ENCODE assay signal across 8 cellular contexts in genomic region chrX:120514236-120514635, GRCh38. TPM values are rescaled to one million over a fixed set of nuclear protein-coding genes. Genes with fewer than 3 reads are reported as not detected.
A peak's percentile ranks its signal among the peaks of the same experiment; 100 is the strongest.
DNase-seq lines count a peak whose midpoint lies in the region; ATAC-seq and TF ChIP-seq lines count a peak whose summit lies in the region.

No MANE protein-coding gene starts in this region.

- H3K27me3 ChIP-seq in BE2C (no peaks in the 10 kb centered on the region), GM23338 (ENCODE audit: insufficient read depth) (no peaks in the 10 kb centered on the region), sigmoid colon (no peaks in the 10 kb centered on the region)
- H3K27me3 ChIP-seq in CD4-positive, alpha-beta memory T cell (ENCODE audit: insufficient read depth, low read length) = no peaks in the 10 kb centered on the region

- H4K20me1 ChIP-seq in GM23338 (replicated peaks; ENCODE audit: insufficient read depth) = no peaks in the 10 kb centered on the region

- H3K36me3 Mint-ChIP-seq in GM23338 (ENCODE audit: low read depth) = no peaks in the 10 kb centered on the region; the same call in 2 of the 3 replicates
- H3K36me3 Mint-ChIP-seq in CD4-positive, alpha-beta memory T cell = peaks cover 0 to 11% of the 10 kb centered on the region in 2 donors

- H3K4me3 Mint-ChIP-seq in GM23338 = no peak overlapping the region
- H3K4me3 Mint-ChIP-seq in CD4-positive, alpha-beta memory T cell = no peak overlapping the region

- no peaks in the 10 kb centered on the region for H3K9me2 ChIP-seq in GM23338 (ENCODE audit: insufficient read depth)

- H3K4me1 Mint-ChIP-seq in GM23338 = peaks cover 4% of the 10 kb centered on the region; the same call in 2 of the 3 replicates
- H3K4me1 Mint-ChIP-seq in CD4-positive, alpha-beta memory T cell = peaks cover 0 to 2% (median 0%) of the 10 kb centered on the region in 4 donors

- H3K27me3 Mint-ChIP-seq in GM23338 (ENCODE audit: insufficient read depth, low read depth, poor library complexity) = peaks cover 4% of the 10 kb centered on the region
- H3K27me3 Mint-ChIP-seq in CD4-positive, alpha-beta memory T cell = no peaks in the 10 kb centered on the region

- H3K79me2 ChIP-seq in GM23338 (replicated peaks; ENCODE audit: insufficient read depth) = no peaks in the 10 kb centered on the region

- H3F3A ChIP-seq in GM23338 (replicated peaks; ENCODE audit: low read depth) = no peaks in the 10 kb centered on the region

- no peak for TF ChIP-seq POLR2A in sigmoid colon (IDR thresholded peaks at IDR 0.05)

- POLR2A ChIA-PET in RWPE1 (lab: Yijun Ruan, JAX; ENCODE audit: low non-redundant PET) = no interaction called here
- POLR2A ChIA-PET in CD4-positive, alpha-beta memory T cell (lab: Charles Lee; ENCODE audit: partially characterized antibody) = no interaction called here

- DNase-seq in BE2C (no peak), GM23338 (ENCODE audit: low spot score) (peak; percentile 49), RWPE1 (ENCODE audit: low spot score) (peak; percentile 8), iPS DF 19.7 (ENCODE audit: low read depth, low spot score) (peak; percentile 17), sigmoid colon (no peak), NCI-H226 (no peak)
- DNase-seq in CD4-positive, alpha-beta memory T cell = no peak
- no peak for DNase-seq in stimulated activated CD4-positive, alpha-beta T cell treated with anti-CD3 and anti-CD28 coated beads, Interleukin-12 subunit alpha, Interleukin-12 subunit beta, amount 100 ng/mL, for 4 hours

- CTCF ChIA-PET in RWPE1 (lab: Yijun Ruan, JAX) = no interaction called here
- CTCF ChIA-PET in CD4-positive, alpha-beta memory T cell (lab: Charles Lee; ENCODE audit: partially characterized antibody) = interaction anchor here (0.6 kb wide), 1 partner anchor 148 kb away, joined by 3 read pairs; no protein-coding TSS in a partner anchor

- H3K27ac ChIP-seq in GM23338 (ENCODE audit: low read depth) = no peak overlapping the region
- H3K27ac ChIP-seq in RWPE1 = no peak overlapping the region
- no peak overlapping the region for H3K27ac ChIP-seq in CD4-positive, alpha-beta memory T cell (ENCODE audit: low read depth, low read length)
- no peak overlapping the region for H3K27ac ChIP-seq in sigmoid colon

- H3K9me3 Mint-ChIP-seq in GM23338 = no peaks in the 10 kb centered on the region
- H3K9me3 Mint-ChIP-seq in CD4-positive, alpha-beta memory T cell = no peaks in the 10 kb centered on the region

- no peaks in the 10 kb centered on the region for H3K4me1 ChIP-seq in BE2C
- peaks cover 4% of the 10 kb centered on the region; the same call in 1 of the 2 replicates for H3K4me1 ChIP-seq in GM23338 (ENCODE audit: insufficient read depth)
- H3K4me1 ChIP-seq in CD4-positive, alpha-beta memory T cell (ENCODE audit: insufficient read depth, low read length) = no peaks in the 10 kb centered on the region
- H3K4me1 ChIP-seq in sigmoid colon = no peaks in the 10 kb centered on the region

- no peaks in the 10 kb centered on the region for H3K36me3 ChIP-seq in BE2C
- H3K36me3 ChIP-seq in GM23338 (ENCODE audit: insufficient read depth) = no peaks in the 10 kb centered on the region
- no peaks in the 10 kb centered on the region for H3K36me3 ChIP-seq in CD4-positive, alpha-beta memory T cell (ENCODE audit: insufficient read depth, low read length)
- H3K36me3 ChIP-seq in sigmoid colon = no peaks in the 10 kb centered on the region

- H3K4me2 ChIP-seq in GM23338 = 0 out of 2 replicates have a peak overlapping the region, but pooled peaks have one; percentile 8

- intact Hi-C loops in CD4-positive, alpha-beta memory T cell (cut with micrococcal nuclease) = no loop called here
- intact Hi-C loops in sigmoid colon (cut with DNase I) = no loop called here

- no peak for TF ChIP-seq EP300 in sigmoid colon (IDR thresholded peaks at IDR 0.05)

- no peak overlapping the region for H3K27ac Mint-ChIP-seq in GM23338
- peak overlapping the region in 1 of 7 donors; percentile 79 for H3K27ac Mint-ChIP-seq in CD4-positive, alpha-beta memory T cell

- H3K4me3 ChIP-seq in BE2C (ENCODE audit: low read depth, low read length) (no peak overlapping the region), GM23338 (no peak overlapping the region), sigmoid colon (no peak overlapping the region)
- H3K4me3 ChIP-seq in CD4-positive, alpha-beta memory T cell (ENCODE audit: low read length in 2 of 2) = no peak overlapping the region

- 19 to 36% methylated on average over 1 of the region's 1 CpG for WGBS in sigmoid colon, 2 donors

- no peaks in the 10 kb centered on the region for H3K9me3 ChIP-seq in BE2C
- H3K9me3 ChIP-seq in CD4-positive, alpha-beta memory T cell (ENCODE audit: control insufficient read depth in 1 of 2, low read length in 2 of 2) = no peaks in the 10 kb centered on the region
- no peaks in the 10 kb centered on the region for H3K9me3 ChIP-seq in sigmoid colon

- TF ChIP-seq CTCF in BE2C (IDR thresholded peaks at IDR 0.05; ENCODE audit: low read depth, low read length) (peak; percentile 52), GM23338 (conservative IDR thresholded peaks at IDR 0.05; ENCODE audit: low read depth in 2 of 2) (peak; percentile 50 to 58), RWPE1 (conservative IDR thresholded peaks at IDR 0.05; ENCODE audit: low read depth) (no peak; the same call in 1 of the 2 replicates), sigmoid colon (IDR thresholded peaks at IDR 0.05) (no peak)

- no peak overlapping the region for H2AFZ ChIP-seq in GM23338

- ATAC-seq in GM23338 = peak; percentile 79

TF ChIP-seq in GM23338, 12 proteins besides CTCF, POLR2A, EP300 and RAD21 (continues in another document):
- TF ChIP-seq EZH2phosphoT487 (IDR thresholded peaks at IDR 0.05; ENCODE audit: unreplicated experiment) = no peak
- TF ChIP-seq JUNB (IDR thresholded peaks at IDR 0.05; ENCODE audit: unreplicated experiment) = no peak
- no peak for TF ChIP-seq ZNF114 (CRISPR knock-in tag; IDR thresholded peaks at IDR 0.05)

RNA-seq across cellular contexts. Expression of gene LAMP2, which starts 45.1 kb away (rescaled TPM):
- polyA plus RNA-seq in BE2C (2012; ENCODE audit: insufficient read depth, insufficient read length, low read depth) = 23.0 TPM
- total RNA-seq in GM23338 (2014; rRNA removed; shearing (Covaris generic)) = 40.9 and 46.1 TPM in 2 replicates
- 19.5 and 24.4 TPM in 2 replicates for polyA plus RNA-seq in GM23338 (2016; fragmentation: Nextera tagmentation; extraction: Ambion mirVana)
- 10 to 100 TPM; 44.2 to 45.8 TPM for total RNA-seq in CD4-positive, alpha-beta memory T cell
- 100 to 1,000 TPM in 1 of 2 donors, 10 to 100 TPM in 1; 83.0 to 155 TPM for polyA plus RNA-seq in CD4-positive, alpha-beta memory T cell
- 10 to 100 TPM; 61.8 to 92.0 (median 81.1) TPM for total RNA-seq in sigmoid colon
- 10 to 100 TPM; 12.6 to 43.0 (median 38.9) TPM for polyA plus RNA-seq in sigmoid colon

RNA-seq across cellular contexts. Expression of gene CUL4B, which starts 46.5 kb away (rescaled TPM):
- polyA plus RNA-seq in BE2C (2012; ENCODE audit: insufficient read depth, insufficient read length, low read depth) = 8.9 TPM
- total RNA-seq in GM23338 (2014; rRNA removed; shearing (Covaris generic)) = 42.9 and 44.5 TPM in 2 replicates
- 9.1 and 12.7 TPM in 2 replicates for polyA plus RNA-seq in GM23338 (2016; fragmentation: Nextera tagmentation; extraction: Ambion mirVana)
- 10 to 100 TPM; 54.0 to 61.0 TPM for total RNA-seq in CD4-positive, alpha-beta memory T cell
- 10 to 100 TPM; 24.3 to 25.8 TPM for polyA plus RNA-seq in CD4-positive, alpha-beta memory T cell
- 10 to 100 TPM; 46.2 to 62.0 (median 49.9) TPM for total RNA-seq in sigmoid colon
- 10 to 100 TPM; 13.8 to 17.0 (median 15.5) TPM for polyA plus RNA-seq in sigmoid colon

Comparison
In these comparisons a context has a peak if more than half of its experiments do, and no peak if none do; other contexts are left out.
1. DNase-seq: peak in GM23338 (single experiment), RWPE1 (single experiment) and iPS DF 19.7 (single experiment); none in BE2C (single experiment), CD4-positive, alpha-beta memory T cell (0 of 5), stimulated activated CD4-positive, alpha-beta T cell treated with anti-CD3 and anti-CD28 coated beads, Interleukin-12 subunit alpha, Interleukin-12 subunit beta, amount 100 ng/mL, for 4 hours (single experiment), sigmoid colon (single experiment) and NCI-H226 (single experiment).
2. CTCF ChIP-seq: peak in BE2C (single experiment) and GM23338 (2 of 2); none in RWPE1 (single experiment) and sigmoid colon (0 of 4).